In the genomic region with DNA sequence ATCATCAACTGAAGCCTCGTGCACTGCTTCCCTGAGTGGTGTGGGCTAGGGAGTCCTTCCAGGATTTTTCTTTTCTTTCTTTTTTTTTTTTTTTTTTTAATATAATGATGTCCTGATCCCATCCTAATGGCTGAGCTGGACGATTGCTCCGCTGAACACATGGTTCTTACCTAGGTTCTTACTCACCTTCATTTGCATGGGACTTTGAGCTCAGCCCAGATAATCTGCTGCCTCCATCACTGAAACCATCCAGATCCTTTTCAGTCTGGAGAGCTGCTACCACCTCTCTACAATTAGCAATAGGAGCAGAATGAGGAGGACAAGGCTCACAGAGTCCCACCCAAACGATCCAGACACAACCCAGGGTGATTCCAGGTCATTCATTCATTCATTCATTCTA, we compare ENCODE assay signal across 26 cellular contexts.
"Had no signal": no experiment of that assay in that cellular context is flagged by ENCODE, and none has a peak within 500 bp of the region (broad histone marks: within the 10 kb centered on the region; RNA-seq: fewer than 3 reads in every experiment).

No MANE protein-coding gene starts in this region.

- ATAC-seq: activated T-helper 17 cell treated with anti-CD3 and anti-CD28 coated beads, Interleukin-2, amount 50 U/mL, for 72 hours; T-cell had no signal

- H3K36me3 ChIP-seq: brain microvascular endothelial cell, cardiac muscle cell had no signal

- DNase-seq: activated CD4-positive, alpha-beta memory T cell treated with anti-CD3 and anti-CD28 coated beads for 36 hours; activated CD4-positive, alpha-beta T cell treated with anti-CD3 and anti-CD28 coated beads, Interleukin-2, amount 10 ng/mL, durations not matched to agents 7 days and 5 days; activated CD4-positive, CD25-positive, alpha-beta regulatory T cell; activated CD8-positive, alpha-beta memory T cell treated with anti-CD3 and anti-CD28 coated beads for 24 hours; activated gamma-delta T cell; activated naive CD4-positive, alpha-beta T cell treated with anti-CD3 and anti-CD28 coated beads, Interleukin-2, amount 10 ng/mL, durations not matched to agents 7 days and 5 days; activated naive CD8-positive, alpha-beta T cell treated with anti-CD3 and anti-CD28 coated beads for 36 hours; activated T-cell treated with anti-CD3 and anti-CD28 coated beads for 4 hours; activated T-cell treated with anti-CD3 and anti-CD28 coated beads, Interleukin-2, amount 50 U/mL, for 48 hours; brain microvascular endothelial cell; NCI-H1092; NCI-H1417 treated with DMSO at 0.1 percent for 48 hours; NCI-H1694; NCI-H2029; NCI-H2107; NCI-H2171 treated with DMSO at 0.1 percent for 48 hours; NCI-H226; NCI-H510A; NCI-H748 treated with DMSO at 0.1 percent for 48 hours; SIG-M5; T-cell; T-helper 2 cell; T1000 had no signal

- H3K4me3 ChIP-seq: cardiac muscle cell had no signal

- H3K27me3 ChIP-seq: brain microvascular endothelial cell, cardiac muscle cell had no signal

- H3K4me2 ChIP-seq: KMS-11 had no signal

- H3K27ac ChIP-seq: brain microvascular endothelial cell, cardiac muscle cell, KMS-11 had no signal

- H3K9ac ChIP-seq: KMS-11 had no signal
